19 cellular contexts compared by ENCODE assay signal in genomic region chr2:226063704-226064390, GRCh38.
DNase-seq lines count a peak whose midpoint lies in the region; ATAC-seq, FAIRE-seq and TF ChIP-seq lines count a peak whose summit lies in the region.
"Had no signal": no experiment of that assay in that cellular context is flagged by ENCODE, and none has a peak within 500 bp of the region (broad histone marks: within the 10 kb centered on the region; RNA-seq: fewer than 3 reads in every experiment).

No MANE protein-coding gene starts in this region.

- H3K36me3 ChIP-seq in MG63 (no peaks in the 10 kb centered on the region), bronchial epithelial cell (ENCODE audit: control insufficient read depth, insufficient read depth, low read length) (no peaks in the 10 kb centered on the region), pancreas (no peaks in the 10 kb centered on the region)
- H3K36me3 ChIP-seq: BLaER1, upper lobe of right lung had no signal

- no peaks in the 10 kb centered on the region for H3K27me3 Mint-ChIP-seq in activated CD4-positive, alpha-beta T cell treated with anti-CD3 and anti-CD28 coated beads, Interleukin-2, amount 10 ng/mL, durations not matched to agents 7 days and 5 days

- no peaks in the 10 kb centered on the region for H3K4me1 ChIP-seq in pancreas
- H3K4me1 ChIP-seq: BLaER1, upper lobe of right lung had no signal

- TF ChIP-seq CTCF in bronchial epithelial cell (IDR thresholded peaks at IDR 0.05; ENCODE audit: insufficient read depth, low read length, severe bottlenecking) = no peak
- no peak for TF ChIP-seq CTCF in pancreas (IDR thresholded peaks at IDR 0.05)

- CTCF ChIA-PET in activated CD4-positive, alpha-beta T cell treated with anti-CD3 and anti-CD28 coated beads, Interleukin-2, amount 10 ng/mL, durations not matched to agents 7 days and 5 days (lab: Charles Lee) = no interaction called here

- FAIRE-seq in bronchial epithelial cell (lab: Jason Lieb, UNC) (peak; percentile 40), pancreas (lab: Jason Lieb, UNC) (no peak)
- FAIRE-seq: GM12891 had no signal

- ATAC-seq in pancreas = no peak
- ATAC-seq: stimulated activated effector memory CD8-positive, alpha-beta T cell treated with anti-CD3 and anti-CD28 coated beads, Interleukin-12 subunit alpha, Interleukin-12 subunit beta, amount 100 ng/mL, for 72 hours; upper lobe of right lung had no signal

- DNase-seq in Daoy (ENCODE audit: low read depth) (peak; percentile 63), MG63 (peak; percentile 35), bronchial epithelial cell (ENCODE audit: low read depth) (peak; percentile 97), myocyte (ENCODE audit: low read depth) (peak; percentile 87), pancreas (no peak), NCI-H1694 treated with DMSO at 0.1 percent for 48 hours (lab: John Stamatoyannopoulos, UW) (no peak), NCI-H69 (lab: John Stamatoyannopoulos, UW) (no peak)
- DNase-seq in activated CD4-positive, alpha-beta T cell treated with anti-CD3 and anti-CD28 coated beads, Interleukin-2, amount 10 ng/mL, durations not matched to agents 7 days and 5 days = no peak
- DNase-seq: activated naive CD8-positive, alpha-beta T cell treated with anti-CD3 and anti-CD28 coated beads, Interleukin-2, amount 10 ng/mL, durations not matched to agents 7 days and 5 days; kidney; NCI-H2081 treated with DMSO at 0.1 percent for 48 hours; retina; stimulated activated CD4-positive, alpha-beta T cell treated with anti-CD3 and anti-CD28 coated beads, Interleukin-4, amount 100 ng/mL, for 24 hours; SW 1271; upper lobe of right lung had no signal

- no peak overlapping the region for H3K27ac Mint-ChIP-seq in activated CD4-positive, alpha-beta T cell treated with anti-CD3 and anti-CD28 coated beads, Interleukin-2, amount 10 ng/mL, durations not matched to agents 7 days and 5 days
- H3K27ac Mint-ChIP-seq: activated naive CD8-positive, alpha-beta T cell treated with anti-CD3 and anti-CD28 coated beads, Interleukin-2, amount 10 ng/mL, durations not matched to agents 7 days and 5 days; stimulated activated effector memory CD8-positive, alpha-beta T cell treated with anti-CD3 and anti-CD28 coated beads, Interleukin-12 subunit alpha, Interleukin-12 subunit beta, amount 100 ng/mL, for 72 hours had no signal

- 64 to 72% methylated on average over 3 of the region's 3 CpGs for WGBS in pancreas, 2 donors

- no peaks in the 10 kb centered on the region for H3K4me1 Mint-ChIP-seq in activated CD4-positive, alpha-beta T cell treated with anti-CD3 and anti-CD28 coated beads, Interleukin-2, amount 10 ng/mL, durations not matched to agents 7 days and 5 days
- H3K4me1 Mint-ChIP-seq: activated naive CD8-positive, alpha-beta T cell treated with anti-CD3 and anti-CD28 coated beads, Interleukin-2, amount 10 ng/mL, durations not matched to agents 7 days and 5 days; stimulated activated effector memory CD8-positive, alpha-beta T cell treated with anti-CD3 and anti-CD28 coated beads, Interleukin-12 subunit alpha, Interleukin-12 subunit beta, amount 100 ng/mL, for 72 hours had no signal

- H3K27ac ChIP-seq in pancreas = no peak overlapping the region
- H3K27ac ChIP-seq: BLaER1, KMS-11, upper lobe of right lung had no signal

- intact Hi-C loops in pancreas (cut with DNase I) = no loop called here

- no peaks in the 10 kb centered on the region for H3K9me3 Mint-ChIP-seq in activated CD4-positive, alpha-beta T cell treated with anti-CD3 and anti-CD28 coated beads, Interleukin-2, amount 10 ng/mL, durations not matched to agents 7 days and 5 days
- H3K9me3 Mint-ChIP-seq: activated naive CD8-positive, alpha-beta T cell treated with anti-CD3 and anti-CD28 coated beads, Interleukin-2, amount 10 ng/mL, durations not matched to agents 7 days and 5 days; stimulated activated effector memory CD8-positive, alpha-beta T cell treated with anti-CD3 and anti-CD28 coated beads, Interleukin-12 subunit alpha, Interleukin-12 subunit beta, amount 100 ng/mL, for 72 hours had no signal

- no peak overlapping the region for H3K4me3 Mint-ChIP-seq in activated CD4-positive, alpha-beta T cell treated with anti-CD3 and anti-CD28 coated beads, Interleukin-2, amount 10 ng/mL, durations not matched to agents 7 days and 5 days
- H3K4me3 Mint-ChIP-seq: activated naive CD8-positive, alpha-beta T cell treated with anti-CD3 and anti-CD28 coated beads, Interleukin-2, amount 10 ng/mL, durations not matched to agents 7 days and 5 days; stimulated activated effector memory CD8-positive, alpha-beta T cell treated with anti-CD3 and anti-CD28 coated beads, Interleukin-12 subunit alpha, Interleukin-12 subunit beta, amount 100 ng/mL, for 72 hours had no signal

- H3K36me3 Mint-ChIP-seq in activated CD4-positive, alpha-beta T cell treated with anti-CD3 and anti-CD28 coated beads, Interleukin-2, amount 10 ng/mL, durations not matched to agents 7 days and 5 days (ENCODE audit: low read depth) = no peaks in the 10 kb centered on the region
- H3K36me3 Mint-ChIP-seq: activated naive CD8-positive, alpha-beta T cell treated with anti-CD3 and anti-CD28 coated beads, Interleukin-2, amount 10 ng/mL, durations not matched to agents 7 days and 5 days; stimulated activated effector memory CD8-positive, alpha-beta T cell treated with anti-CD3 and anti-CD28 coated beads, Interleukin-12 subunit alpha, Interleukin-12 subunit beta, amount 100 ng/mL, for 72 hours had no signal

- POLR2A ChIA-PET in activated CD4-positive, alpha-beta T cell treated with anti-CD3 and anti-CD28 coated beads, Interleukin-2, amount 10 ng/mL, durations not matched to agents 7 days and 5 days (lab: Charles Lee) = no interaction called here

- H3K27me3 ChIP-seq in MG63 (no peaks in the 10 kb centered on the region), bronchial epithelial cell (ENCODE audit: control insufficient read depth, insufficient read depth, low read length) (no peaks in the 10 kb centered on the region), pancreas (no peaks in the 10 kb centered on the region)
- H3K27me3 ChIP-seq: BLaER1, upper lobe of right lung had no signal

- H3K4me3 ChIP-seq in MG63 (no peak overlapping the region), bronchial epithelial cell (ENCODE audit: low read depth, low read length) (no peak overlapping the region), pancreas (no peak overlapping the region)
- H3K4me3 ChIP-seq: BLaER1, upper lobe of right lung had no signal

- no peaks in the 10 kb centered on the region for H3K9me3 ChIP-seq in MG63
- no peaks in the 10 kb centered on the region for H3K9me3 ChIP-seq in pancreas
- H3K9me3 ChIP-seq: BLaER1, upper lobe of right lung had no signal

Comparison
In these comparisons a context has a peak if more than half of its experiments do, and no peak if none do; other contexts are left out.
1. DNase-seq: peak in Daoy (single experiment), MG63 (single experiment), bronchial epithelial cell (single experiment) and myocyte (single experiment); none in pancreas (0 of 6), activated CD4-positive, alpha-beta T cell treated with anti-CD3 and anti-CD28 coated beads, Interleukin-2, amount 10 ng/mL, durations not matched to agents 7 days and 5 days (single experiment), NCI-H1694 treated with DMSO at 0.1 percent for 48 hours (single experiment) and NCI-H69 (single experiment).